10 cellular contexts compared by ENCODE assay signal in genomic region chr19:45161715-45162463, GRCh38. TPM values are rescaled to one million over a fixed set of nuclear protein-coding genes. Genes with fewer than 3 reads are reported as not detected.
DNase-seq lines count a peak whose midpoint lies in the region; ATAC-seq, FAIRE-seq and TF ChIP-seq lines count a peak whose summit lies in the region.
"Had no signal": no experiment of that assay in that cellular context is flagged by ENCODE, and none has a peak within 500 bp of the region (broad histone marks: within the 10 kb centered on the region; RNA-seq: fewer than 3 reads in every experiment).

No MANE protein-coding gene starts in this region.

- POLR2A ChIA-PET in endothelial cell of umbilical vein (lab: Charles Lee): interaction anchor here (0.7 kb wide), 1 partner anchor 16 kb away, joined by 3 read pairs; the partner anchor contains the start of gene TRAPPC6A

- H3K9me3 ChIP-seq in MM.1S (replicated peaks; ENCODE audit: insufficient read depth, low read length) (no peaks in the 10 kb centered on the region), endothelial cell of umbilical vein (replicated peaks; ENCODE audit: control insufficient read depth, insufficient read depth, low read length) (no peaks in the 10 kb centered on the region)
- H3K9me3 ChIP-seq: thoracic aorta had no signal

- H3K36me3 Mint-ChIP-seq in nephron (ENCODE audit: low read depth): no peaks in the 10 kb centered on the region

- CTCF ChIA-PET in endothelial cell of umbilical vein (lab: Charles Lee): interaction anchor here (0.6 to 1.5 kb wide), 9 partner anchors 9 to 177 kb away, joined by 3 to 14 read pairs (median 7); partner anchors contain the start of genes BLOC1S3 and TRAPPC6A

- H3K4me3 Mint-ChIP-seq in nephron: no peak overlapping the region

- TF ChIP-seq CTCF in MM.1S (IDR thresholded peaks at IDR 0.05; ENCODE audit: low read length): peak; percentile 45
- peak; percentile 61 to 90 for TF ChIP-seq CTCF in endothelial cell of umbilical vein (IDR thresholded peaks at IDR 0.05; ENCODE audit: extremely low read depth in 1 of 2, insufficient read depth in 1 of 2, low read depth in 1 of 2, low read length in 2 of 2)
- TF ChIP-seq CTCF in nephron (IDR thresholded peaks at IDR 0.05; ENCODE audit: unreplicated experiment in 3 of 3): peak; percentile 58 to 64 (median 58)

- H3K4me3 ChIP-seq in MM.1S (ENCODE audit: low read length): no peak overlapping the region
- no peak overlapping the region for H3K4me3 ChIP-seq in endothelial cell of umbilical vein (replicated peaks in 1 of 3; ENCODE audit: insufficient read depth in 1 of 3, low read depth in 1 of 3, low read length in 3 of 3)
- H3K4me3 ChIP-seq: thoracic aorta had no signal

- H3K9me3 Mint-ChIP-seq in nephron: no peaks in the 10 kb centered on the region

- H3K9me1 ChIP-seq in endothelial cell of umbilical vein (replicated peaks; ENCODE audit: control insufficient read depth, extremely low read depth, insufficient read depth, low read length): no peaks in the 10 kb centered on the region

- H3F3A ChIP-seq in MM.1S (ENCODE audit: insufficient read depth, low read length): no peaks in the 10 kb centered on the region

- no peak for TF ChIP-seq POLR2A in endothelial cell of umbilical vein (IDR thresholded peaks at IDR 0.05; ENCODE audit: low read depth, low read length)

- H3K27me3 Mint-ChIP-seq in nephron (ENCODE audit: low read depth): peaks cover 21% of the 10 kb centered on the region

- H2AFZ ChIP-seq in MM.1S (ENCODE audit: low read length) (no peak overlapping the region), endothelial cell of umbilical vein (ENCODE audit: low read depth, low read length) (no peak overlapping the region)

- FAIRE-seq in endothelial cell of umbilical vein (lab: Jason Lieb, UNC): peak; percentile 15
- FAIRE-seq: colon had no signal

- H3K4me1 ChIP-seq in MM.1S (ENCODE audit: low read length): no peaks in the 10 kb centered on the region
- H3K4me1 ChIP-seq in endothelial cell of umbilical vein (ENCODE audit: control insufficient read depth, extremely low read depth, insufficient read depth, low read length): peaks cover 6% of the 10 kb centered on the region

- no peak overlapping the region for H3K27ac Mint-ChIP-seq in nephron

- H3K4me2 ChIP-seq in MM.1S (ENCODE audit: low read depth, low read length) (no peak overlapping the region), endothelial cell of umbilical vein (ENCODE audit: insufficient read depth, low read length) (no peak overlapping the region)

- intact Hi-C loops in endothelial cell of umbilical vein (cut with micrococcal nuclease): loop anchor here (1.0 to 2.0 kb wide), 4 partner anchors 9 to 177 kb away; no protein-coding TSS in a partner anchor

- H3K27me3 ChIP-seq in MM.1S (replicated peaks; ENCODE audit: insufficient read depth, low read length) (peaks cover 42% of the 10 kb centered on the region), endothelial cell of umbilical vein (ENCODE audit: control insufficient read depth in 2 of 2, insufficient read depth in 2 of 2, low read length in 2 of 2) (no peaks in the 10 kb centered on the region)

- H3K4me1 Mint-ChIP-seq in nephron: no peaks in the 10 kb centered on the region

- dilution Hi-C loops in endothelial cell of umbilical vein (cut with MboI; ENCODE audit: extremely low pct_ligation_motif_present, low sequenced_read_pairs): no loop called here

- no peaks in the 10 kb centered on the region for H3K9me2 ChIP-seq in MM.1S (replicated peaks; ENCODE audit: insufficient read depth, low read length)

- no peak for ATAC-seq in GM21381 (IDR thresholded peaks at IDR 0.05; ENCODE audit: unreplicated experiment)

- BruUV-seq in endothelial cell of umbilical vein (replicated peaks; lab: Mats Ljungman, UMichigan): no TSS peak

- H3K36me3 ChIP-seq in MM.1S (replicated peaks; ENCODE audit: insufficient read depth, low read length): no peaks in the 10 kb centered on the region
- no peaks in the 10 kb centered on the region for H3K36me3 ChIP-seq in endothelial cell of umbilical vein (ENCODE audit: control insufficient read depth in 2 of 2, extremely low read depth in 1 of 2, insufficient read depth in 2 of 2, low read length in 2 of 2)
- H3K36me3 ChIP-seq: thoracic aorta had no signal

- no peak overlapping the region for H3K9ac ChIP-seq in MM.1S (ENCODE audit: low read length)
- no peak overlapping the region for H3K9ac ChIP-seq in endothelial cell of umbilical vein (replicated peaks; ENCODE audit: extremely low read depth, insufficient read depth, low read length)

- H4K20me1 ChIP-seq in MM.1S (ENCODE audit: insufficient read depth, low read length): no peaks in the 10 kb centered on the region
- H4K20me1 ChIP-seq in endothelial cell of umbilical vein (replicated peaks; ENCODE audit: control insufficient read depth, extremely low read depth, insufficient read depth, low read length): no peaks in the 10 kb centered on the region

- H3K79me2 ChIP-seq in MM.1S (ENCODE audit: low read length) (no peaks in the 10 kb centered on the region), endothelial cell of umbilical vein (ENCODE audit: control insufficient read depth, insufficient read depth, low read length) (no peaks in the 10 kb centered on the region)

- no peak overlapping the region for H3K27ac ChIP-seq in MM.1S (ENCODE audit: low read length)
- no peak overlapping the region for H3K27ac ChIP-seq in endothelial cell of umbilical vein (ENCODE audit: insufficient read depth, low read depth, low read length)
- H3K27ac ChIP-seq: thoracic aorta had no signal

- peak; percentile 37 for DNase-seq in COR-L47 (lab: John Stamatoyannopoulos, UW)
- DNase-seq in MM.1S: no peak
- peak; percentile 50 for DNase-seq in endothelial cell of umbilical vein (ENCODE audit: low read depth, low spot score)
- DNase-seq in DMS79 treated with DMSO at 0.1 percent for 48 hours (lab: John Stamatoyannopoulos, UW): no peak
- DNase-seq in cerebellum (ENCODE audit: low spot score): no peak
- DNase-seq in hippocampal formation (lab: John Stamatoyannopoulos, UW): no peak

TF ChIP-seq in endothelial cell of umbilical vein, 7 proteins besides CTCF, POLR2A, EP300 and RAD21:
- no peak for TF ChIP-seq POLR2AphosphoS5 (IDR thresholded peaks at IDR 0.05; ENCODE audit: insufficient read depth, low read depth, low read length)
- TF ChIP-seq FOS (IDR thresholded peaks at IDR 0.05; ENCODE audit: borderline replicate concordance, insufficient read depth, low read length): no peak
- TF ChIP-seq EZH2 (IDR thresholded peaks at IDR 0.05; ENCODE audit: borderline replicate concordance, low read depth, low read length, severe bottlenecking): no peak
- TF ChIP-seq MYC (IDR thresholded peaks at IDR 0.05; ENCODE audit: low read depth, low read length): no peak
- no peak for TF ChIP-seq GATA2 (IDR thresholded peaks at IDR 0.05; ENCODE audit: insufficient read depth, insufficient read length, low read depth, low read length)
- no peak for TF ChIP-seq MAX (IDR thresholded peaks at IDR 0.05; ENCODE audit: insufficient read depth, insufficient read length)
- no peak for TF ChIP-seq JUN (IDR thresholded peaks at IDR 0.05; ENCODE audit: borderline replicate concordance, insufficient read depth, insufficient read length, low read depth)

RNA-seq across cellular contexts. Expression of gene NKPD1, which starts 1.1 kb away (rescaled TPM):
- total RNA-seq in endothelial cell of umbilical vein: not detected in 2 replicates
- 0.04 and 0.05 TPM in 2 replicates for polyA plus RNA-seq in endothelial cell of umbilical vein
- polyA plus RNA-seq in endothelial cell of umbilical vein (2011; cell fraction: cytosol; rRNA removed): 0.03 and 0.04 TPM in 2 replicates
- 0.12 and 0.28 TPM in 2 replicates for polyA plus RNA-seq in endothelial cell of umbilical vein (2011; cell fraction: nucleus; rRNA removed)
- polyA plus RNA-seq in endothelial cell of umbilical vein (2012): 0.07 TPM in 2 replicates
- polyA minus RNA-seq in endothelial cell of umbilical vein: 0.08 and 0.12 TPM in 2 replicates
- polyA minus RNA-seq in endothelial cell of umbilical vein (2011; cell fraction: cytosol; rRNA and poly(A)+ RNA removed): not detected
- polyA minus RNA-seq in endothelial cell of umbilical vein (2011; cell fraction: nucleus; rRNA and poly(A)+ RNA removed): 0.14 and 0.19 TPM in 2 replicates
- total RNA-seq in cerebellum: 0.54 TPM

RNA-seq across cellular contexts. Expression of gene TRAPPC6A, which starts 16.1 kb away (rescaled TPM):
- total RNA-seq in endothelial cell of umbilical vein: 12.6 and 18.1 TPM in 2 replicates
- 45.4 and 46.6 TPM in 2 replicates for polyA plus RNA-seq in endothelial cell of umbilical vein
- polyA plus RNA-seq in endothelial cell of umbilical vein (2011; cell fraction: cytosol; rRNA removed): 27.9 and 33.7 TPM in 2 replicates
- polyA plus RNA-seq in endothelial cell of umbilical vein (2011; cell fraction: nucleus; rRNA removed): 10.1 and 11.3 TPM in 2 replicates
- polyA plus RNA-seq in endothelial cell of umbilical vein (2012): 13.5 and 28.7 TPM in 2 replicates
- polyA minus RNA-seq in endothelial cell of umbilical vein: 3.4 and 5.6 TPM in 2 replicates
- 1.8 TPM for polyA minus RNA-seq in endothelial cell of umbilical vein (2011; cell fraction: cytosol; rRNA and poly(A)+ RNA removed)
- 0.96 TPM in 2 replicates for polyA minus RNA-seq in endothelial cell of umbilical vein (2011; cell fraction: nucleus; rRNA and poly(A)+ RNA removed)
- total RNA-seq in cerebellum: 7.0 TPM

RNA-seq across cellular contexts. Expression of gene BLOC1S3, which starts 16.7 kb away (rescaled TPM):
- total RNA-seq in endothelial cell of umbilical vein: 11.7 and 17.4 TPM in 2 replicates
- polyA plus RNA-seq in endothelial cell of umbilical vein: 13.6 and 13.8 TPM in 2 replicates
- polyA plus RNA-seq in endothelial cell of umbilical vein (2011; cell fraction: cytosol; rRNA removed): 5.6 and 6.2 TPM in 2 replicates
- 4.0 and 4.1 TPM in 2 replicates for polyA plus RNA-seq in endothelial cell of umbilical vein (2011; cell fraction: nucleus; rRNA removed)
- 7.0 and 9.0 TPM in 2 replicates for polyA plus RNA-seq in endothelial cell of umbilical vein (2012)
- polyA minus RNA-seq in endothelial cell of umbilical vein: 12.8 and 14.4 TPM in 2 replicates
- polyA minus RNA-seq in endothelial cell of umbilical vein (2011; cell fraction: cytosol; rRNA and poly(A)+ RNA removed): 5.1 TPM
- polyA minus RNA-seq in endothelial cell of umbilical vein (2011; cell fraction: nucleus; rRNA and poly(A)+ RNA removed): 2.8 and 4.6 TPM in 2 replicates
- total RNA-seq in cerebellum: 2.5 TPM

Comparison
In these comparisons a context has a peak if more than half of its experiments do, and no peak if none do; other contexts are left out.
1. DNase-seq: peak in COR-L47 (single experiment) and endothelial cell of umbilical vein (single experiment); none in MM.1S (single experiment), DMS79 treated with DMSO at 0.1 percent for 48 hours (single experiment), cerebellum (single experiment) and hippocampal formation (0 of 2).
2. Peak in every context shown above with its lines, with median percentiles within 50 percentile points of each other: CTCF ChIP-seq.